11 cellular contexts compared by ENCODE assay signal in the genomic region with DNA sequence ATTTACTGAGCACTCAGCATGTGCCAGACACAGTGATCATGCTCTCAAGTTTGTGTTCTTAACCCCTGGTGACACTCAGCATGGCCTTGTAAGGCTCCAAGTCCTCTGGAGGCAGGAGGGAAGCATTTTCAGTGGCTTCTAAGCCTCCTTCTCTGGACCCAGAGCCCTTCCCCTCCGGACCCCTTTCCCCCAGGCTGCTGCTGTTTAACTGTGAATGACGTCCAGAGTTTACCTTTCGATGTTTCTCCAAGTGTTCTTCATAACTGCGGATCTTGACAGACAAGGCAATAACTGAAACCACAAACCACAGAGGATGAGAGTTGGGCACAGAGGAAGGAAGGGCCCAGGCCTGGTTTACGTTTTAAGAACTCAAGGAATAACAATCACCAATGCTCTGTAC. TPM values are rescaled to one million over a fixed set of nuclear protein-coding genes. Genes with fewer than 3 reads are reported as not detected.
DNase-seq lines count a peak whose midpoint lies in the region; ATAC-seq and TF ChIP-seq lines count a peak whose summit lies in the region.
"Had no signal": no experiment of that assay in that cellular context is flagged by ENCODE, and none has a peak within 500 bp of the region (broad histone marks: within the 10 kb centered on the region; RNA-seq: fewer than 3 reads in every experiment).

No MANE protein-coding gene starts in this region.

- peaks cover 74% of the 10 kb centered on the region for H3K36me3 Mint-ChIP-seq in CD4-positive, alpha-beta T cell (ENCODE audit: low read depth)

- H3K27me3 Mint-ChIP-seq in CD4-positive, alpha-beta T cell: no peaks in the 10 kb centered on the region

- peak; percentile 89 for ATAC-seq in CD4-positive, alpha-beta T cell (ENCODE audit: poor library complexity)

- no peaks in the 10 kb centered on the region for H3K9me3 Mint-ChIP-seq in CD4-positive, alpha-beta T cell

- no peak for TF ChIP-seq CTCF in CD4-positive, alpha-beta T cell (IDR thresholded peaks at IDR 0.05)

- no peaks in the 10 kb centered on the region for H3K9me3 ChIP-seq in CD4-positive, alpha-beta T cell (ENCODE audit: control insufficient read depth, low read length)
- H3K9me3 ChIP-seq: Caco-2 had no signal

- H3K27ac ChIP-seq in CD4-positive, alpha-beta T cell (ENCODE audit: low read depth, low read length): no peak overlapping the region

- intact Hi-C loops in CD4-positive, alpha-beta T cell (cut with DNase I, micrococcal nuclease): no loop called here

- H3K4me1 Mint-ChIP-seq in CD4-positive, alpha-beta T cell (ENCODE audit: low read depth): peaks cover 35% of the 10 kb centered on the region

- H3K4me3 Mint-ChIP-seq in CD4-positive, alpha-beta T cell: peak overlapping the region; percentile 81

- peak overlapping the region; percentile 79 for H3K27ac Mint-ChIP-seq in CD4-positive, alpha-beta T cell

- POLR2A ChIA-PET in CD4-positive, alpha-beta T cell (lab: Charles Lee): no interaction called here

- H3K27me3 ChIP-seq in CD4-positive, alpha-beta T cell (ENCODE audit: control insufficient read depth, insufficient read depth, low read length): no peaks in the 10 kb centered on the region

- CTCF ChIA-PET in CD4-positive, alpha-beta T cell (lab: Charles Lee): no interaction called here

- DNase-seq in CD4-positive, alpha-beta T cell: no peak
- DNase-seq in MV-4-11 (lab: John Stamatoyannopoulos, UW) (peak; percentile 76), brain pericyte (ENCODE audit: low read depth, low spot score) (peak; percentile 90), NCI-H2107 treated with DMSO at 0.1 percent for 48 hours (lab: John Stamatoyannopoulos, UW; ENCODE audit: unreplicated experiment) (no peak), NCI-H1417 treated with DMSO at 0.1 percent for 48 hours (lab: John Stamatoyannopoulos, UW) (no peak)
- DNase-seq in stimulated activated CD4-positive, alpha-beta T cell treated with anti-CD3 and anti-CD28 coated beads, Interleukin-4, amount 100 ng/mL, for 1 hour: no peak
- DNase-seq: Caco-2; NCI-H526 treated with DMSO at 0.1 percent for 48 hours; stimulated activated CD4-positive, alpha-beta T cell treated with anti-CD3 and anti-CD28 coated beads, Interleukin-4, amount 100 ng/mL, for 4 hours; T1000; trophoblast cell had no signal

RNA-seq across cellular contexts. Expression of gene MRPS15, which starts 6.5 kb away (rescaled TPM):
- total RNA-seq in CD4-positive, alpha-beta T cell: 10 to 100 TPM; 35.4 to 36.4 TPM

RNA-seq across cellular contexts. Expression of gene OSCP1, which starts 7.4 kb away (rescaled TPM):
- total RNA-seq in CD4-positive, alpha-beta T cell: 1 to 10 TPM in 1 of 2 experiments, under 1 TPM in 1; 0.82 to 2.4 TPM

RNA-seq across cellular contexts. Expression of gene CSF3R, which starts 25.0 kb away (rescaled TPM):
- 1 to 10 TPM; 3.7 to 4.1 TPM for total RNA-seq in CD4-positive, alpha-beta T cell

RNA-seq across cellular contexts. Expression of gene LSM10, which starts 60.0 kb away (rescaled TPM):
- 10 to 100 TPM; 25.6 to 26.0 TPM for total RNA-seq in CD4-positive, alpha-beta T cell

Comparison
In these comparisons a context has a peak if more than half of its experiments do, and no peak if none do; other contexts are left out.
1. DNase-seq: peak in MV-4-11 (single experiment) and brain pericyte (single experiment); none in CD4-positive, alpha-beta T cell (0 of 10), stimulated activated CD4-positive, alpha-beta T cell treated with anti-CD3 and anti-CD28 coated beads, Interleukin-4, amount 100 ng/mL, for 1 hour (single experiment), NCI-H2107 treated with DMSO at 0.1 percent for 48 hours (single experiment) and NCI-H1417 treated with DMSO at 0.1 percent for 48 hours (single experiment).